18 cellular contexts compared by ENCODE assay signal in genomic region chr16:79402356-79402755, GRCh38.
DNase-seq lines count a peak whose midpoint lies in the region; ATAC-seq and TF ChIP-seq lines count a peak whose summit lies in the region.
"Had no signal": no experiment of that assay in that cellular context is flagged by ENCODE, and none has a peak within 500 bp of the region (broad histone marks: within the 10 kb centered on the region; RNA-seq: fewer than 3 reads in every experiment).

No MANE protein-coding gene starts in this region.

- H3K27ac ChIP-seq in RWPE1 (peak overlapping the region; percentile 23), neuronal stem cell (replicated peaks; ENCODE audit: low read length) (no peak overlapping the region), osteoblast (ENCODE audit: low read depth, low read length) (no peak overlapping the region)
- H3K27ac ChIP-seq: body of pancreas, spleen, uterus had no signal

- no peaks in the 10 kb centered on the region for H3K79me1 ChIP-seq in neuronal stem cell (ENCODE audit: low read depth, low read length)

- H2BK120ac ChIP-seq in neuronal stem cell (ENCODE audit: low read depth, low read length) = no peak overlapping the region

- H3K27ac Mint-ChIP-seq in Caco-2 (ENCODE audit: unreplicated experiment) = no peak overlapping the region
- no peak overlapping the region for H3K27ac Mint-ChIP-seq in activated naive CD4-positive, alpha-beta T cell treated with anti-CD3 and anti-CD28 coated beads, Interleukin-2, amount 50 U/mL, for 72 hours
- H3K27ac Mint-ChIP-seq: activated CD4-positive, alpha-beta T cell treated with anti-CD3 and anti-CD28 coated beads, Interleukin-2, amount 10 ng/mL, durations not matched to agents 24 days and 14 days; B cell had no signal

- H3K4me2 ChIP-seq in neuronal stem cell (ENCODE audit: insufficient read depth, low read length, poor library complexity, severe bottlenecking) (no peak overlapping the region), osteoblast (ENCODE audit: insufficient read depth, low read length) (no peak overlapping the region)

- no peaks in the 10 kb centered on the region for H3K79me2 ChIP-seq in osteoblast (ENCODE audit: insufficient read depth, low read length)

- no peak for ATAC-seq in activated naive CD4-positive, alpha-beta T cell treated with anti-CD3 and anti-CD28 coated beads, Interleukin-2, amount 50 U/mL, for 72 hours
- ATAC-seq in HG03457 (IDR thresholded peaks at IDR 0.05; ENCODE audit: unreplicated experiment) = no peak
- ATAC-seq: body of pancreas, HCT116 had no signal

- peaks cover 26% of the 10 kb centered on the region for H3K4me1 ChIP-seq in Caco-2
- no peaks in the 10 kb centered on the region for H3K4me1 ChIP-seq in neuronal stem cell (ENCODE audit: control insufficient read depth in 2 of 2, insufficient read depth in 1 of 2, low read depth in 1 of 2, low read length in 2 of 2)
- no peaks in the 10 kb centered on the region for H3K4me1 ChIP-seq in osteoblast (ENCODE audit: insufficient read depth, low read length)
- H3K4me1 ChIP-seq: body of pancreas, spleen, uterus had no signal

- peak; percentile 14 to 64 for DNase-seq in Caco-2
- DNase-seq in RWPE1 (ENCODE audit: low spot score) = peak; percentile 71
- peak; percentile 1 for DNase-seq in kidney glomerular epithelial cell (lab: John Stamatoyannopoulos, UW)
- DNase-seq in neuronal stem cell (ENCODE audit: low spot score) = no peak
- DNase-seq in osteoblast (ENCODE audit: insufficient read length, low spot score, missing footprints) = no peak
- no peak for DNase-seq in activated naive CD4-positive, alpha-beta T cell treated with anti-CD3 and anti-CD28 coated beads, Interleukin-2, amount 50 U/mL, for 72 hours (ENCODE audit: low spot score in 2 of 2)
- no peak for DNase-seq in erythroblast (lab: John Stamatoyannopoulos, UW)
- DNase-seq: activated CD4-positive, alpha-beta T cell treated with anti-CD3 and anti-CD28 coated beads, Interleukin-2, amount 10 ng/mL, durations not matched to agents 24 days and 14 days; NCI-H1436 treated with DMSO at 0.1 percent for 48 hours; NCI-H526 treated with DMSO at 0.1 percent for 48 hours; Right ventricle myocardium superior; spleen; stimulated activated CD4-positive, alpha-beta T cell treated with anti-CD3 and anti-CD28 coated beads, Interleukin-4, amount 100 ng/mL, for 4 hours; uterus had no signal

- peak overlapping the region; percentile 21 for H3K9ac ChIP-seq in neuronal stem cell (ENCODE audit: low read depth, low read length, poor library complexity)

- H3K36me3 Mint-ChIP-seq in Caco-2 (ENCODE audit: insufficient read depth, unreplicated experiment) = no peaks in the 10 kb centered on the region
- H3K36me3 Mint-ChIP-seq in activated naive CD4-positive, alpha-beta T cell treated with anti-CD3 and anti-CD28 coated beads, Interleukin-2, amount 50 U/mL, for 72 hours = peaks cover 0 to 8% of the 10 kb centered on the region in 2 donors

- no peak for TF ChIP-seq POLR2A in erythroblast (IDR thresholded peaks at IDR 0.05; ENCODE audit: low read length)

- H2AFZ ChIP-seq in neuronal stem cell (ENCODE audit: low read length) (no peak overlapping the region), osteoblast (ENCODE audit: low read length) (no peak overlapping the region)

- H3K4me3 ChIP-seq in Caco-2 (ENCODE audit: low read depth, low read length) (no peak overlapping the region), neuronal stem cell (ENCODE audit: low read length in 2 of 2) (no peak overlapping the region), osteoblast (ENCODE audit: insufficient read depth, low read length) (no peak overlapping the region)
- H3K4me3 ChIP-seq: body of pancreas, spleen, uterus had no signal

- no peak overlapping the region for H3K18ac ChIP-seq in neuronal stem cell (ENCODE audit: low read length)

- CTCF ChIA-PET in Caco-2 (lab: Charles Lee) (no interaction called here), RWPE1 (lab: Yijun Ruan, JAX) (no interaction called here)

- BruUV-seq in Caco-2 (replicated peaks; lab: Mats Ljungman, UMichigan) = no TSS peak

- no peak overlapping the region for H4K8ac ChIP-seq in neuronal stem cell (ENCODE audit: low read depth, low read length)

- H3K9me3 ChIP-seq in Caco-2 = no peaks in the 10 kb centered on the region
- H3K9me3 ChIP-seq in neuronal stem cell (replicated peaks in 1 of 2; ENCODE audit: control insufficient read depth in 2 of 2, insufficient read depth in 1 of 2, low read depth in 1 of 2, low read length in 2 of 2) = peaks cover 2 to 6% of the 10 kb centered on the region in 2 donors
- H3K9me3 ChIP-seq in osteoblast (ENCODE audit: low read depth, low read length) = no peaks in the 10 kb centered on the region
- H3K9me3 ChIP-seq: uterus had no signal

- H2BK12ac ChIP-seq in neuronal stem cell (ENCODE audit: low read length) = no peak overlapping the region

- no peaks in the 10 kb centered on the region for H3K36me3 ChIP-seq in Caco-2 (ENCODE audit: control insufficient read depth, insufficient read depth, low read length)
- no peaks in the 10 kb centered on the region for H3K36me3 ChIP-seq in neuronal stem cell (replicated peaks in 1 of 2; ENCODE audit: control insufficient read depth in 2 of 2, insufficient read depth in 2 of 2, low read length in 2 of 2)
- H3K36me3 ChIP-seq in osteoblast (ENCODE audit: insufficient read depth, low read length) = no peaks in the 10 kb centered on the region
- H3K36me3 ChIP-seq: spleen, uterus had no signal

- POLR2A ChIA-PET in Caco-2 (lab: Charles Lee) (no interaction called here), RWPE1 (lab: Yijun Ruan, JAX; ENCODE audit: low non-redundant PET) (no interaction called here)

- TF ChIP-seq CTCF in Caco-2 (IDR thresholded peaks at IDR 0.05; ENCODE audit: insufficient read depth in 1 of 2, low read depth in 1 of 2, low read length in 1 of 2, severe bottlenecking in 1 of 2, unreplicated experiment in 1 of 2) = no peak
- no peak for TF ChIP-seq CTCF in RWPE1 (conservative IDR thresholded peaks at IDR 0.05; ENCODE audit: low read depth)
- no peak for TF ChIP-seq CTCF in osteoblast (IDR thresholded peaks at IDR 0.05; ENCODE audit: extremely low read depth, low read depth, low read length)

- no peak overlapping the region for H3K4ac ChIP-seq in neuronal stem cell (ENCODE audit: low read length)

- H4K20me1 ChIP-seq in osteoblast (ENCODE audit: insufficient read depth, low read length) = no peaks in the 10 kb centered on the region

- peaks cover 9% of the 10 kb centered on the region for H3K9me3 Mint-ChIP-seq in Caco-2 (ENCODE audit: unreplicated experiment)
- peaks cover 0 to 8% of the 10 kb centered on the region in 2 donors for H3K9me3 Mint-ChIP-seq in activated naive CD4-positive, alpha-beta T cell treated with anti-CD3 and anti-CD28 coated beads, Interleukin-2, amount 50 U/mL, for 72 hours

- no CpG with 5 or more reads among the region's 5 CpGs for WGBS in neuronal stem cell (ENCODE audit: extremely low coverage in 2 of 2, insufficient read length in 2 of 2, insufficient replicate concordance in 1 of 2), 2 donors

- H2BK15ac ChIP-seq in neuronal stem cell (ENCODE audit: low read length) = no peak overlapping the region

- H3K4me3 Mint-ChIP-seq in Caco-2 (ENCODE audit: unreplicated experiment) = no peak overlapping the region
- H3K4me3 Mint-ChIP-seq: activated CD4-positive, alpha-beta T cell treated with anti-CD3 and anti-CD28 coated beads, Interleukin-2, amount 10 ng/mL, durations not matched to agents 24 days and 14 days; B cell had no signal

- H3K23ac ChIP-seq in neuronal stem cell (ENCODE audit: low read depth, low read length, poor library complexity) = no peak overlapping the region

- no peak overlapping the region for H2BK5ac ChIP-seq in neuronal stem cell (ENCODE audit: low read length)

- no peaks in the 10 kb centered on the region; the same call in 1 of the 2 replicates for H3K27me3 ChIP-seq in Caco-2 (replicated peaks; ENCODE audit: control insufficient read depth, insufficient read depth, low read length)
- H3K27me3 ChIP-seq in neuronal stem cell (ENCODE audit: control insufficient read depth in 3 of 3, insufficient read depth in 3 of 3, low read depth in 1 of 3, low read length in 3 of 3) = no peaks in the 10 kb centered on the region
- no peaks in the 10 kb centered on the region for H3K27me3 ChIP-seq in osteoblast (ENCODE audit: insufficient read depth, low read length)
- H3K27me3 ChIP-seq: body of pancreas, spleen, uterus had no signal

- H3K4me1 Mint-ChIP-seq in Caco-2 (ENCODE audit: low read depth, unreplicated experiment) = peaks cover 12% of the 10 kb centered on the region
- H3K4me1 Mint-ChIP-seq: activated CD4-positive, alpha-beta T cell treated with anti-CD3 and anti-CD28 coated beads, Interleukin-2, amount 10 ng/mL, durations not matched to agents 24 days and 14 days; B cell had no signal

- H3K27me3 Mint-ChIP-seq in Caco-2 (ENCODE audit: insufficient read depth, unreplicated experiment) = peaks cover 8% of the 10 kb centered on the region

- no peak overlapping the region for H2AK5ac ChIP-seq in neuronal stem cell (ENCODE audit: low read depth, low read length)

- H4K91ac ChIP-seq in neuronal stem cell (ENCODE audit: low read depth, low read length, poor library complexity) = no peak overlapping the region

- intact Hi-C loops in Caco-2 (cut with micrococcal nuclease; ENCODE audit: unreplicated experiment) = no loop called here

- peak overlapping the region; percentile 9 for H3K14ac ChIP-seq in neuronal stem cell (ENCODE audit: low read length)

Comparison
In these comparisons a context has a peak if more than half of its experiments do, and no peak if none do; other contexts are left out.
1. DNase-seq: peak in Caco-2 (2 of 2), RWPE1 (single experiment) and kidney glomerular epithelial cell (single experiment); none in neuronal stem cell (single experiment), osteoblast (single experiment), activated naive CD4-positive, alpha-beta T cell treated with anti-CD3 and anti-CD28 coated beads, Interleukin-2, amount 50 U/mL, for 72 hours (0 of 2) and erythroblast (0 of 2).